ENCODE assay signal across 11 cellular contexts in genomic region chr3:46846624-46847542, GRCh38. TPM values are rescaled to one million over a fixed set of nuclear protein-coding genes. Genes with fewer than 3 reads are reported as not detected.
DNase-seq lines count a peak whose midpoint lies in the region; ATAC-seq, FAIRE-seq and TF ChIP-seq lines count a peak whose summit lies in the region.
"Had no signal": no experiment of that assay in that cellular context is flagged by ENCODE, and none has a peak within 500 bp of the region (broad histone marks: within the 10 kb centered on the region; RNA-seq: fewer than 3 reads in every experiment).

No MANE protein-coding gene starts in this region.

- no peak for FAIRE-seq in K562 (lab: Jason Lieb, UNC)

- TF ChIP-seq EP300 in K562 (IDR thresholded peaks at IDR 0.05; ENCODE audit: low read length) = no peak

- 38% methylated on average over 6 of the region's 9 CpGs for WGBS in K562 (ENCODE audit: insufficient coverage, low coverage, missing lambda C conversion rate)
- 93% methylated on average over 9 of the region's 9 CpGs for WGBS in urinary bladder

- H3K36me3 ChIP-seq in K562 (ENCODE audit: control insufficient read depth, insufficient read depth, low read length) = no peaks in the 10 kb centered on the region
- H3K36me3 ChIP-seq in muscle layer of duodenum (ENCODE audit: control insufficient read depth in 1 of 2, insufficient read depth in 2 of 2, low read length in 2 of 2) = no peaks in the 10 kb centered on the region
- no peaks in the 10 kb centered on the region for H3K36me3 ChIP-seq in urinary bladder (ENCODE audit: insufficient read depth)

- intact Hi-C loops in cardiac septum (cut with DNase I) (no loop called here), Right ventricle myocardium superior (cut with DNase I) (loop anchor here (10.0 kb wide), 1 partner anchor 142 kb away; the partner anchor contains the start of gene TMIE), K562 (cut with micrococcal nuclease) (loop anchor here (5.0 kb wide), 1 partner anchor 50 kb away; no protein-coding TSS in a partner anchor)

- no peaks in the 10 kb centered on the region for H3K9me3 ChIP-seq in K562 (replicated peaks; ENCODE audit: control insufficient read depth, insufficient read depth, low read depth, low read length)
- peaks cover 0 to 2% of the 10 kb centered on the region in 2 donors for H3K9me3 ChIP-seq in muscle layer of duodenum (ENCODE audit: control insufficient read depth in 1 of 2, low read length in 2 of 2)

- H3K79me2 ChIP-seq in K562 (ENCODE audit: control insufficient read depth, insufficient read depth, low read length) = no peaks in the 10 kb centered on the region

- H3K4me3 ChIP-seq in K562 (no peak overlapping the region), muscle layer of duodenum (ENCODE audit: low read depth in 1 of 2, low read length in 2 of 2) (peak overlapping the region; percentile 0 to 69), urinary bladder (ENCODE audit: low read depth, low read length) (peak overlapping the region; percentile 48)

- POLR2A ChIA-PET in K562 (lab: Yijun Ruan, JAX) = interaction anchor here (0.6 to 1.0 kb wide), 2 partner anchors 17 to 632 kb away, joined by 3 to 5 read pairs; no protein-coding TSS in a partner anchor

- DNase-seq in cardiac septum (ENCODE audit: low spot score) = peak; percentile 63
- DNase-seq in Right ventricle myocardium superior = no peak
- DNase-seq in K562 (ENCODE audit: extremely low read depth in 1 of 4, low spot score in 3 of 4) = no peak
- no peak for DNase-seq in hepatic stellate cell (ENCODE audit: low spot score)
- no peak for DNase-seq in DMS79 treated with DMSO at 0.1 percent for 48 hours (lab: John Stamatoyannopoulos, UW)

- CTCF ChIA-PET in K562 (lab: Yijun Ruan, JAX; ENCODE audit: low intra/inter-chr PET ratio) = interaction anchor here (1.1 kb wide), 1 partner anchor 48 kb away, joined by 3 read pairs; no protein-coding TSS in a partner anchor

- H3K27ac ChIP-seq in K562 (ENCODE audit: extremely low read depth, low read depth, low read length) = no peak overlapping the region
- H3K27ac ChIP-seq in muscle layer of duodenum (ENCODE audit: low read length) = no peak overlapping the region
- H3K27ac ChIP-seq in urinary bladder (ENCODE audit: low read depth) = no peak overlapping the region

- BruUV-seq in K562 (replicated peaks; lab: Mats Ljungman, UMichigan) = no TSS peak

- peak overlapping the region; percentile 51; the same call in 1 of the 2 replicates for H3K4me2 ChIP-seq in K562 (ENCODE audit: insufficient read depth, low read length)

- H3K9me1 ChIP-seq in K562 (ENCODE audit: control insufficient read depth, insufficient read depth, low read length) = no peaks in the 10 kb centered on the region

- TF ChIP-seq POLR2A in K562 (conservative IDR thresholded peaks at IDR 0.05) = no peak

- H3K27me3 ChIP-seq in K562 (ENCODE audit: control insufficient read depth in 2 of 2, insufficient read depth in 2 of 2, low read length in 2 of 2) (peaks cover 5 to 46% of the 10 kb centered on the region in 2 experiments; a peak in 4 of 5 replicates), muscle layer of duodenum (ENCODE audit: low read depth, low read length) (no peaks in the 10 kb centered on the region)

- peak overlapping the region; percentile 86 for H2AFZ ChIP-seq in K562 (ENCODE audit: low read depth, low read length)

- no peak for TF ChIP-seq CTCF in K562 (IDR thresholded peaks at IDR 0.05 in 2 of 3, conservative IDR thresholded peaks at IDR 0.05 in 1 of 3; ENCODE audit: insufficient read depth in 2 of 3, low read depth in 1 of 3, low read length in 3 of 3)

- TF ChIP-seq RAD21 in K562 (CRISPR knock-in tag; conservative IDR thresholded peaks at IDR 0.05 in 1 of 2, IDR thresholded peaks at IDR 0.05 in 1 of 2) = no peak

- H3K4me1 ChIP-seq in K562 (replicated peaks in 1 of 2; ENCODE audit: control insufficient read depth in 2 of 2, insufficient read depth in 2 of 2, low read length in 2 of 2) (peaks cover 11 to 17% of the 10 kb centered on the region in 2 experiments), muscle layer of duodenum (ENCODE audit: control insufficient read depth in 1 of 2, insufficient read depth in 2 of 2, low read length in 2 of 2) (peaks cover 0 to 13% of the 10 kb centered on the region in 2 donors), urinary bladder (ENCODE audit: insufficient read depth) (no peaks in the 10 kb centered on the region)

- 0 out of 2 replicates have a peak, but pooled peaks cover 3% of the 10 kb centered on the region for H4K20me1 ChIP-seq in K562 (replicated peaks; ENCODE audit: control insufficient read depth, insufficient read depth, low read length)

- in situ Hi-C loops in K562 (cut with MboI) = no loop called here

- no peak for ATAC-seq in Right ventricle myocardium superior (ENCODE audit: poor library complexity)
- ATAC-seq in K562 = no peak
- no peak for ATAC-seq in GM19324 (IDR thresholded peaks at IDR 0.05; ENCODE audit: low FRiP score, unreplicated experiment)

- peak overlapping the region; percentile 39 to 90; a peak in 3 of 4 replicates for H3K9ac ChIP-seq in K562 (ENCODE audit: insufficient read depth in 1 of 2, low read depth in 2 of 2, low read length in 2 of 2)

TF ChIP-seq in K562, 482 proteins besides CTCF, POLR2A, EP300 and RAD21:
- TF ChIP-seq ETS1 (conservative IDR thresholded peaks at IDR 0.05; ENCODE audit: control insufficient read depth, low read depth, low read length) = no peak
- TF ChIP-seq ZNF282 (CRISPR knock-in tag; IDR thresholded peaks at IDR 0.05) = 0 out of 2 replicates have a peak, but pooled peaks have one; percentile 1

RNA-seq across cellular contexts. Expression of gene MYL3, which starts 16.4 kb away (rescaled TPM):
- total RNA-seq in cardiac septum (3,804 TPM), Right ventricle myocardium superior (10,727 TPM), K562 (2014; rRNA removed) (0.14 TPM in 1 of 2 replicates, not detected in the other), K562 (2014; rRNA removed; fragmentation: Illumina TruSeq; extraction: Trizol) (not detected in 2 replicates), K562 (2015; rRNA removed; fragmentation: Illumina TruSeq; extraction: Trizol) (not detected in 2 replicates), K562 (2021) (not detected in 2 replicates), urinary bladder (19.8 TPM)
- total RNA-seq in K562 (2011; cell fraction: chromatin; rRNA removed; ENCODE audit: low replicate concordance) = not detected in 2 replicates
- total RNA-seq in K562 (2011; cell fraction: nucleolus; rRNA removed) = not detected in 2 replicates
- not detected in 2 replicates for total RNA-seq in K562 (2011; cell fraction: nucleoplasm; rRNA removed)
- polyA plus RNA-seq in K562 (2011; rRNA removed) (not detected in 2 replicates), K562 (2014; fragmentation: Illumina TruSeq; extraction: Trizol) (not detected in 2 replicates), K562 (2014; fragmentation: Nextera tagmentation; extraction: Ambion mirVana) (under 1 TPM in 1 of 2 experiments, not detected in 1; 0.45 TPM), K562 (2014; rRNA removed) (not detected in 2 replicates), urinary bladder (4.0 TPM)
- not detected in 2 replicates for polyA plus RNA-seq in K562 (2011; cell fraction: cytosol; rRNA removed)
- not detected in 2 replicates for polyA plus RNA-seq in K562 (2011; cell fraction: nucleus; rRNA removed)
- not detected in 2 replicates for polyA plus RNA-seq in K562 (2012)
- polyA minus RNA-seq in K562 (2011; rRNA and poly(A)+ RNA removed) = not detected in 2 replicates
- not detected in 2 replicates for polyA minus RNA-seq in K562 (2011; cell fraction: cytosol; rRNA and poly(A)+ RNA removed)
- not detected in 2 replicates for polyA minus RNA-seq in K562 (2011; cell fraction: nucleus; rRNA and poly(A)+ RNA removed)
- total RNA-seq: Daoy, NCI-H460, pulmonary artery endothelial cell had no signal

RNA-seq across cellular contexts. Expression of gene PTH1R, which starts 30.6 kb away (rescaled TPM):
- total RNA-seq in cardiac septum (5.4 TPM), Right ventricle myocardium superior (11.8 TPM), K562 (2014; rRNA removed) (not detected in 2 replicates), K562 (2014; rRNA removed; fragmentation: Illumina TruSeq; extraction: Trizol) (not detected in 2 replicates), K562 (2015; rRNA removed; fragmentation: Illumina TruSeq; extraction: Trizol) (not detected in 2 replicates), K562 (2021) (not detected in 2 replicates), urinary bladder (11.5 TPM)
- not detected in 2 replicates for total RNA-seq in K562 (2011; cell fraction: chromatin; rRNA removed; ENCODE audit: low replicate concordance)
- not detected in 2 replicates for total RNA-seq in K562 (2011; cell fraction: nucleolus; rRNA removed)
- not detected in 2 replicates for total RNA-seq in K562 (2011; cell fraction: nucleoplasm; rRNA removed)
- polyA plus RNA-seq in K562 (2011; rRNA removed) (not detected in 2 replicates), K562 (2014; fragmentation: Illumina TruSeq; extraction: Trizol) (not detected in 2 replicates), K562 (2014; fragmentation: Nextera tagmentation; extraction: Ambion mirVana) (not detected), K562 (2014; rRNA removed) (not detected in 2 replicates), urinary bladder (26.4 TPM)
- not detected in 2 replicates for polyA plus RNA-seq in K562 (2011; cell fraction: cytosol; rRNA removed)
- polyA plus RNA-seq in K562 (2011; cell fraction: nucleus; rRNA removed) = not detected in 2 replicates
- polyA plus RNA-seq in K562 (2012) = not detected in 2 replicates
- polyA minus RNA-seq in K562 (2011; rRNA and poly(A)+ RNA removed) = not detected in 2 replicates
- polyA minus RNA-seq in K562 (2011; cell fraction: cytosol; rRNA and poly(A)+ RNA removed) = not detected in 2 replicates
- not detected in 2 replicates for polyA minus RNA-seq in K562 (2011; cell fraction: nucleus; rRNA and poly(A)+ RNA removed)
- total RNA-seq: Daoy had no signal

Comparison
In these comparisons a context has a peak if more than half of its experiments do, and no peak if none do; other contexts are left out.
1. RNA of gene MYL3, which starts 16.4 kb away (total RNA-seq): 10,727 TPM in Right ventricle myocardium superior (single experiment) and 3,804 TPM in cardiac septum (single experiment); 19.8 TPM in urinary bladder (single experiment) and 0.14 TPM in K562; every median in the first group is over 100 times any median in the second.